ENCODE assay signal across 1 cellular context in the genomic region with DNA sequence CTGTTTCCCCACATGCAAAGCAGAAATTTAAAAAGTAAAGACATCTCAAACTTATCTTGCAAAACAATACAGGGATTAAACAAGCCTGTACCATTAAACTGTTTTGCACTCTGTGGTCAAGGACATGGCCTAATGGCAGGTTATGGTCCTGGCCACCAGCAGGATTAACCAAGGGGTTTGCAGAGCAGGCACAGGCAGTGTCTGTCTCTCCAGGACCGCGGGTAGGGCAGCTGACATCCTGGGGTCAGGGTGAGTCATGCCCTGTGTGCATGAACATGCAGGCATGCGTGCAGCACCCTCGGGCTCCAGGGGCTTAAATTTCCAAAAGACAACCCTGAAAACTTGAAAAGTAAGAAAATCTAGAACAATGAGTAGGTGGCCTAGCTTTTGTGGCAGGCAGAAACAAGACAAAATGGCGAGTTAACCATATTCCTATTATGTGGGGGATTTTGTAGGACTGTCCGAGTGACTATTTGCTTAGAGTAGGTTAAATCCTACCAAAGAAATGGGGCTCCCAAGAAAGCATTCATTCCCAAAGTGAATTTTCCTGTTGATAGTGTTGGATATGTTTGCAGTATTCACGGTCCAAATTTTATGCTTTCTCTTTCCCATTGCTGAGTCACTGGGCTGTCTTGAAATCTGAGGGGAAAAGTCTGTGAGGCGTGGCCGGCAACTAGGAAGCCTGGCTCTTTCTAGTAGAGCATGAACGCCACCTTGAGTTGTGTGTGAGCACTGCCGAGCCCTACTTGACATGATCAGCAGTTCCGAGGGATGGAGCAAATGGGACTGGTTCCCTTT.
TF ChIP-seq lines count a peak whose summit lies in the region.

No MANE protein-coding gene starts in this region.

TF ChIP-seq in K562, 482 proteins besides CTCF, POLR2A, EP300 and RAD21 (continued from another document and continues in another):
- TF ChIP-seq, protein P1, sequence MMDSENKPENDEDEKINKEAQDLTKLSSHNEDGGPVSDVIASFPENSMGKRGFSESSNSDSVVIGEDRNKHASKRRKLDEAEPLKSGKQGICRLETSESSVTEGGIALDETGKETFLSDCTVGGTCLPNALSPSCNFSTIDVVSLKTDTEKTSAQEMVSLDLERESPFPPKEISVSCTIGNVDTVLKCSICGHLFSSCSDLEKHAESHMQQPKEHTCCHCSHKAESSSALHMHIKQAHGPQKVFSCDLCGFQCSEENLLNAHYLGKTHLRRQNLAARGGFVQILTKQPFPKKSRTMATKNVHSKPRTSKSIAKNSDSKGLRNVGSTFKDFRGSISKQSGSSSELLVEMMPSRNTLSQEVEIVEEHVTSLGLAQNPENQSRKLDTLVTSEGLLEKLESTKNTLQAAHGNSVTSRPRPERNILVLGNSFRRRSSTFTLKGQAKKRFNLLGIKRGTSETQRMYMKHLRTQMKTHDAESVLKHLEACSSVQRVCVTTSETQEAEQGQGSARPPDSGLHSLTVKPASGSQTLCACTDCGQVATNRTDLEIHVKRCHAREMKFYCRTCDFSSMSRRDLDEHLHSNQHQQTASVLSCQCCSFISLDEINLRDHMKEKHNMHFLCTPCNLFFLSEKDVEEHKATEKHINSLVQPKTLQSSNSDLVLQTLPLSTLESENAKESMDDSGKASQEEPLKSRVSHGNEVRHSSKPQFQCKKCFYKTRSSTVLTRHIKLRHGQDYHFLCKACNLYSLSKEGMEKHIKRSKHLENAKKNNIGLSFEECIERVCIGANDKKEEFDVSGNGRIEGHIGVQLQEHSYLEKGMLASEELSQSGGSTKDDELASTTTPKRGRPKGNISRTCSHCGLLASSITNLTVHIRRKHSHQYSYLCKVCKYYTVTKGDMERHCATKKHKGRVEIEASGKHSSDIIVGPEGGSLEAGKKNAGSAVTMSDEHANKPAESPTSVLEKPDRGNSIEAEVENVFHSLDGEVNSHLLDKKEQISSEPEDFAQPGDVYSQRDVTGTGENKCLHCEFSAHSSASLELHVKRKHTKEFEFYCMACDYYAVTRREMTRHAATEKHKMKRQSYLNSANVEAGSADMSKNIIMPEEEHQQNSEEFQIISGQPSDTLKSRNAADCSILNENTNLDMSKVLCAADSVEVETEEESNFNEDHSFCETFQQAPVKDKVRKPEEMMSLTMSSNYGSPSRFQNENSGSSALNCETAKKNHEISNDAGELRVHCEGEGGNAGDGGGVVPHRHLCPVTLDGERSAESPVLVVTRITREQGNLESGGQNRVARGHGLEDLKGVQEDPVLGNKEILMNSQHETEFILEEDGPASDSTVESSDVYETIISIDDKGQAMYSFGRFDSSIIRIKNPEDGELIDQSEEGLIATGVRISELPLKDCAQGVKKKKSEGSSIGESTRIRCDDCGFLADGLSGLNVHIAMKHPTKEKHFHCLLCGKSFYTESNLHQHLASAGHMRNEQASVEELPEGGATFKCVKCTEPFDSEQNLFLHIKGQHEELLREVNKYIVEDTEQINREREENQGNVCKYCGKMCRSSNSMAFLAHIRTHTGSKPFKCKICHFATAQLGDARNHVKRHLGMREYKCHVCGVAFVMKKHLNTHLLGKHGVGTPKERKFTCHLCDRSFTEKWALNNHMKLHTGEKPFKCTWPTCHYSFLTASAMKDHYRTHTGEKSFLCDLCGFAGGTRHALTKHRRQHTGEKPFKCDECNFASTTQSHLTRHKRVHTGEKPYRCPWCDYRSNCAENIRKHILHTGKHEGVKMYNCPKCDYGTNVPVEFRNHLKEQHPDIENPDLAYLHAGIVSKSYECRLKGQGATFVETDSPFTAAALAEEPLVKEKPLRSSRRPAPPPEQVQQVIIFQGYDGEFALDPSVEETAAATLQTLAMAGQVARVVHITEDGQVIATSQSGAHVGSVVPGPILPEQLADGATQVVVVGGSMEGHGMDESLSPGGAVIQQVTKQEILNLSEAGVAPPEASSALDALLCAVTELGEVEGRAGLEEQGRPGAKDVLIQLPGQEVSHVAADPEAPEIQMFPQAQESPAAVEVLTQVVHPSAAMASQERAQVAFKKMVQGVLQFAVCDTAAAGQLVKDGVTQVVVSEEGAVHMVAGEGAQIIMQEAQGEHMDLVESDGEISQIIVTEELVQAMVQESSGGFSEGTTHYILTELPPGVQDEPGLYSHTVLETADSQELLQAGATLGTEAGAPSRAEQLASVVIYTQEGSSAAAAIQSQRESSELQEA (IDR thresholded peaks at IDR 0.05; ENCODE audit: low read depth) = no peak
- no peak for TF ChIP-seq HDAC6 (IDR thresholded peaks at IDR 0.05; ENCODE audit: low read depth, low read length)
- TF ChIP-seq FIP1L1 (IDR thresholded peaks at IDR 0.05; ENCODE audit: low read depth, low read length, poor library complexity, severe bottlenecking) = no peak
- no peak for TF ChIP-seq CCAR2 (IDR thresholded peaks at IDR 0.05; ENCODE audit: low read depth, low read length)
- no peak for TF ChIP-seq GABPA (tag; conservative IDR thresholded peaks at IDR 0.05; ENCODE audit: low read depth)
- no peak for TF ChIP-seq NCOR1 (IDR thresholded peaks at IDR 0.05)
- TF ChIP-seq FOXM1 (IDR thresholded peaks at IDR 0.05; ENCODE audit: low read depth) = no peak
- no peak for TF ChIP-seq FOXM1 (CRISPR knock-in tag; IDR thresholded peaks at IDR 0.05; ENCODE audit: low read depth)
- TF ChIP-seq, protein P2, sequence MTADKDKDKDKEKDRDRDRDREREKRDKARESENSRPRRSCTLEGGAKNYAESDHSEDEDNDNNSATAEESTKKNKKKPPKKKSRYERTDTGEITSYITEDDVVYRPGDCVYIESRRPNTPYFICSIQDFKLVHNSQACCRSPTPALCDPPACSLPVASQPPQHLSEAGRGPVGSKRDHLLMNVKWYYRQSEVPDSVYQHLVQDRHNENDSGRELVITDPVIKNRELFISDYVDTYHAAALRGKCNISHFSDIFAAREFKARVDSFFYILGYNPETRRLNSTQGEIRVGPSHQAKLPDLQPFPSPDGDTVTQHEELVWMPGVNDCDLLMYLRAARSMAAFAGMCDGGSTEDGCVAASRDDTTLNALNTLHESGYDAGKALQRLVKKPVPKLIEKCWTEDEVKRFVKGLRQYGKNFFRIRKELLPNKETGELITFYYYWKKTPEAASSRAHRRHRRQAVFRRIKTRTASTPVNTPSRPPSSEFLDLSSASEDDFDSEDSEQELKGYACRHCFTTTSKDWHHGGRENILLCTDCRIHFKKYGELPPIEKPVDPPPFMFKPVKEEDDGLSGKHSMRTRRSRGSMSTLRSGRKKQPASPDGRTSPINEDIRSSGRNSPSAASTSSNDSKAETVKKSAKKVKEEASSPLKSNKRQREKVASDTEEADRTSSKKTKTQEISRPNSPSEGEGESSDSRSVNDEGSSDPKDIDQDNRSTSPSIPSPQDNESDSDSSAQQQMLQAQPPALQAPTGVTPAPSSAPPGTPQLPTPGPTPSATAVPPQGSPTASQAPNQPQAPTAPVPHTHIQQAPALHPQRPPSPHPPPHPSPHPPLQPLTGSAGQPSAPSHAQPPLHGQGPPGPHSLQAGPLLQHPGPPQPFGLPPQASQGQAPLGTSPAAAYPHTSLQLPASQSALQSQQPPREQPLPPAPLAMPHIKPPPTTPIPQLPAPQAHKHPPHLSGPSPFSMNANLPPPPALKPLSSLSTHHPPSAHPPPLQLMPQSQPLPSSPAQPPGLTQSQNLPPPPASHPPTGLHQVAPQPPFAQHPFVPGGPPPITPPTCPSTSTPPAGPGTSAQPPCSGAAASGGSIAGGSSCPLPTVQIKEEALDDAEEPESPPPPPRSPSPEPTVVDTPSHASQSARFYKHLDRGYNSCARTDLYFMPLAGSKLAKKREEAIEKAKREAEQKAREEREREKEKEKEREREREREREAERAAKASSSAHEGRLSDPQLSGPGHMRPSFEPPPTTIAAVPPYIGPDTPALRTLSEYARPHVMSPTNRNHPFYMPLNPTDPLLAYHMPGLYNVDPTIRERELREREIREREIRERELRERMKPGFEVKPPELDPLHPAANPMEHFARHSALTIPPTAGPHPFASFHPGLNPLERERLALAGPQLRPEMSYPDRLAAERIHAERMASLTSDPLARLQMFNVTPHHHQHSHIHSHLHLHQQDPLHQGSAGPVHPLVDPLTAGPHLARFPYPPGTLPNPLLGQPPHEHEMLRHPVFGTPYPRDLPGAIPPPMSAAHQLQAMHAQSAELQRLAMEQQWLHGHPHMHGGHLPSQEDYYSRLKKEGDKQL (CRISPR knock-in tag; IDR thresholded peaks at IDR 0.05; ENCODE audit: borderline replicate concordance) = no peak
- TF ChIP-seq TOE1 (IDR thresholded peaks at IDR 0.05; ENCODE audit: borderline replicate concordance) = no peak
- no peak for TF ChIP-seq TOE1 (CRISPR knock-in tag; IDR thresholded peaks at IDR 0.05; ENCODE audit: borderline replicate concordance, low read depth)
- TF ChIP-seq HDAC2 (IDR thresholded peaks at IDR 0.05) = peak; percentile 58; the same call in 1 of the 2 replicates
- TF ChIP-seq C11orf30 (IDR thresholded peaks at IDR 0.05; ENCODE audit: low read depth) = peak; percentile 95
- no peak for TF ChIP-seq SIX5 (IDR thresholded peaks at IDR 0.05; ENCODE audit: borderline replicate concordance in 1 of 2, insufficient read depth in 1 of 2, low read depth in 1 of 2, low read length in 2 of 2)
- TF ChIP-seq HEY1 (CRISPR knock-in tag; IDR thresholded peaks at IDR 0.05; ENCODE audit: borderline replicate concordance) = no peak
- no peak for TF ChIP-seq ETV5 (CRISPR knock-in tag; IDR thresholded peaks at IDR 0.05; ENCODE audit: low read depth)
- no peak for TF ChIP-seq SMARCA5 (IDR thresholded peaks at IDR 0.05)
- TF ChIP-seq MTF1 (CRISPR knock-in tag; IDR thresholded peaks at IDR 0.05; ENCODE audit: borderline replicate concordance) = no peak
- peak; percentile 63 for TF ChIP-seq BHLHE40 (IDR thresholded peaks at IDR 0.05; ENCODE audit: low read length)
- no peak for TF ChIP-seq ZNF184 (CRISPR knock-in tag; IDR thresholded peaks at IDR 0.05)
- TF ChIP-seq ZNF224 (CRISPR knock-in tag; IDR thresholded peaks at IDR 0.05) = no peak
- TF ChIP-seq ETV6 (IDR thresholded peaks at IDR 0.05; ENCODE audit: borderline replicate concordance in 1 of 2, low read depth in 2 of 2, low read length in 1 of 2) = no peak
- TF ChIP-seq ETV6 (CRISPR knock-in tag; IDR thresholded peaks at IDR 0.05; ENCODE audit: borderline replicate concordance) = no peak
- TF ChIP-seq MBD2 (IDR thresholded peaks at IDR 0.05; ENCODE audit: borderline replicate concordance, low read depth) = no peak
- no peak for TF ChIP-seq SRSF7 (optimal IDR thresholded peaks at IDR 0.05; ENCODE audit: low read depth, low read length)
- TF ChIP-seq ZNF24 (IDR thresholded peaks at IDR 0.05) = no peak
- no peak for TF ChIP-seq CREBBP (IDR thresholded peaks at IDR 0.05; ENCODE audit: low read depth, low read length)
- TF ChIP-seq ZNF717 (CRISPR knock-in tag; IDR thresholded peaks at IDR 0.05) = no peak
- TF ChIP-seq PCBP2 (IDR thresholded peaks at IDR 0.05; ENCODE audit: low read depth, low read length, poor library complexity, severe bottlenecking) = no peak
- TF ChIP-seq, protein P3, sequence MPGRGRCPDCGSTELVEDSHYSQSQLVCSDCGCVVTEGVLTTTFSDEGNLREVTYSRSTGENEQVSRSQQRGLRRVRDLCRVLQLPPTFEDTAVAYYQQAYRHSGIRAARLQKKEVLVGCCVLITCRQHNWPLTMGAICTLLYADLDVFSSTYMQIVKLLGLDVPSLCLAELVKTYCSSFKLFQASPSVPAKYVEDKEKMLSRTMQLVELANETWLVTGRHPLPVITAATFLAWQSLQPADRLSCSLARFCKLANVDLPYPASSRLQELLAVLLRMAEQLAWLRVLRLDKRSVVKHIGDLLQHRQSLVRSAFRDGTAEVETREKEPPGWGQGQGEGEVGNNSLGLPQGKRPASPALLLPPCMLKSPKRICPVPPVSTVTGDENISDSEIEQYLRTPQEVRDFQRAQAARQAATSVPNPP (IDR thresholded peaks at IDR 0.05; ENCODE audit: borderline replicate concordance, insufficient read depth, insufficient read length) = no peak
- no peak for TF ChIP-seq NBN (IDR thresholded peaks at IDR 0.05; ENCODE audit: low read depth)
- no peak for TF ChIP-seq KDM5B (IDR thresholded peaks at IDR 0.05; ENCODE audit: insufficient replicate concordance, low read depth, low read length)
- TF ChIP-seq, protein P4, sequence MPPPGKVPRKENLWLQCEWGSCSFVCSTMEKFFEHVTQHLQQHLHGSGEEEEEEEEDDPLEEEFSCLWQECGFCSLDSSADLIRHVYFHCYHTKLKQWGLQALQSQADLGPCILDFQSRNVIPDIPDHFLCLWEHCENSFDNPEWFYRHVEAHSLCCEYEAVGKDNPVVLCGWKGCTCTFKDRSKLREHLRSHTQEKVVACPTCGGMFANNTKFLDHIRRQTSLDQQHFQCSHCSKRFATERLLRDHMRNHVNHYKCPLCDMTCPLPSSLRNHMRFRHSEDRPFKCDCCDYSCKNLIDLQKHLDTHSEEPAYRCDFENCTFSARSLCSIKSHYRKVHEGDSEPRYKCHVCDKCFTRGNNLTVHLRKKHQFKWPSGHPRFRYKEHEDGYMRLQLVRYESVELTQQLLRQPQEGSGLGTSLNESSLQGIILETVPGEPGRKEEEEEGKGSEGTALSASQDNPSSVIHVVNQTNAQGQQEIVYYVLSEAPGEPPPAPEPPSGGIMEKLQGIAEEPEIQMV (tag; conservative IDR thresholded peaks at IDR 0.05; ENCODE audit: low read depth) = no peak
- TF ChIP-seq ZNF165 (CRISPR knock-in tag; IDR thresholded peaks at IDR 0.05; ENCODE audit: borderline replicate concordance) = no peak
- TF ChIP-seq, protein P5, sequence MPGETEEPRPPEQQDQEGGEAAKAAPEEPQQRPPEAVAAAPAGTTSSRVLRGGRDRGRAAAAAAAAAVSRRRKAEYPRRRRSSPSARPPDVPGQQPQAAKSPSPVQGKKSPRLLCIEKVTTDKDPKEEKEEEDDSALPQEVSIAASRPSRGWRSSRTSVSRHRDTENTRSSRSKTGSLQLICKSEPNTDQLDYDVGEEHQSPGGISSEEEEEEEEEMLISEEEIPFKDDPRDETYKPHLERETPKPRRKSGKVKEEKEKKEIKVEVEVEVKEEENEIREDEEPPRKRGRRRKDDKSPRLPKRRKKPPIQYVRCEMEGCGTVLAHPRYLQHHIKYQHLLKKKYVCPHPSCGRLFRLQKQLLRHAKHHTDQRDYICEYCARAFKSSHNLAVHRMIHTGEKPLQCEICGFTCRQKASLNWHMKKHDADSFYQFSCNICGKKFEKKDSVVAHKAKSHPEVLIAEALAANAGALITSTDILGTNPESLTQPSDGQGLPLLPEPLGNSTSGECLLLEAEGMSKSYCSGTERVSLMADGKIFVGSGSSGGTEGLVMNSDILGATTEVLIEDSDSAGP (CRISPR knock-in tag; IDR thresholded peaks at IDR 0.05) = no peak
- TF ChIP-seq HNRNPL (IDR thresholded peaks at IDR 0.05; ENCODE audit: low read depth, low read length) = no peak
- TF ChIP-seq EGR1 (conservative IDR thresholded peaks at IDR 0.05) = no peak
- no peak for TF ChIP-seq SMAD4 (CRISPR knock-in tag; conservative IDR thresholded peaks at IDR 0.05)
- no peak for TF ChIP-seq NR2F6 (CRISPR knock-in tag; IDR thresholded peaks at IDR 0.05)
- no peak for TF ChIP-seq SMARCB1 (IDR thresholded peaks at IDR 0.05; ENCODE audit: insufficient read length, low read depth)
- TF ChIP-seq U2AF1 (optimal IDR thresholded peaks at IDR 0.05; ENCODE audit: low read depth, low read length) = no peak
- no peak for TF ChIP-seq PHB2 (IDR thresholded peaks at IDR 0.05; ENCODE audit: low read depth)
- TF ChIP-seq ZNF140 (CRISPR knock-in tag; IDR thresholded peaks at IDR 0.05) = no peak
- TF ChIP-seq NFRKB (IDR thresholded peaks at IDR 0.05; ENCODE audit: low read depth) = peak; percentile 60; the same call in 1 of the 2 replicates
- TF ChIP-seq CBX8 (IDR thresholded peaks at IDR 0.05; ENCODE audit: borderline replicate concordance, extremely low read depth, low read depth, low read length, poor library complexity, severe bottlenecking) = no peak
- TF ChIP-seq ZNF133 (CRISPR knock-in tag; IDR thresholded peaks at IDR 0.05) = no peak
- no peak for TF ChIP-seq PHB (CRISPR knock-in tag; IDR thresholded peaks at IDR 0.05)
- TF ChIP-seq ARNT (IDR thresholded peaks at IDR 0.05) = peak; percentile 12 to 70; a peak in 1 of 4 replicates
- no peak for TF ChIP-seq PRMT5 (CRISPR knock-in tag; IDR thresholded peaks at IDR 0.05)
- TF ChIP-seq TCF7 (IDR thresholded peaks at IDR 0.05; ENCODE audit: borderline replicate concordance) = no peak
- TF ChIP-seq BACH1 (tag; IDR thresholded peaks at IDR 0.05) = peak; percentile 57; the same call in 1 of the 2 replicates
